8 cellular contexts compared by ENCODE assay signal in genomic region chr10:101031128-101031795, GRCh38. TPM values are rescaled to one million over a fixed set of nuclear protein-coding genes. Genes with fewer than 3 reads are reported as not detected.
A peak's percentile ranks its signal among the peaks of the same experiment; 100 is the strongest.
DNase-seq lines count a peak whose midpoint lies in the region; ATAC-seq, FAIRE-seq and TF ChIP-seq lines count a peak whose summit lies in the region.

Gene PDZD7, minus strand, starts transcription at chr10:101031129. Its CDS starts 910 bp downstream, at chr10:101030219.
Gene SFXN3, plus strand, starts transcription at chr10:101031234. Its CDS starts 3,461 bp downstream, at chr10:101034695.

- no peak for TF ChIP-seq RAD21 in HepG2 (CRISPR knock-in tag; IDR thresholded peaks at IDR 0.05)

- H4K20me1 ChIP-seq in HepG2 (ENCODE audit: insufficient read depth, low read length): no peaks in the 10 kb centered on the region

- H3K36me3 ChIP-seq in HepG2 (replicated peaks in 1 of 2; ENCODE audit: control insufficient read depth in 1 of 2, insufficient read depth in 2 of 2, low read length in 2 of 2): peaks cover 3 to 11% of the 10 kb centered on the region in 2 experiments; a peak in 2 of 5 replicates

- in situ Hi-C loops in HepG2 (cut with HindIII; ENCODE audit: extremely low pct_ligation_motif_present, low pct_unique_long_range_greater_than_20kb): loop anchor here (5.0 kb wide), 1 partner anchor 36 kb away; no protein-coding TSS in a partner anchor

- H2AFZ ChIP-seq in HepG2 (ENCODE audit: low read length): no peak within 1 kb of the TSS

- peak within 1 kb of the TSS; percentile 96 for H3K4me2 ChIP-seq in HepG2 (ENCODE audit: low read depth, low read length)

- intact Hi-C loops in HepG2 (cut with micrococcal nuclease; ENCODE audit: unreplicated experiment): loop anchor here (5.0 kb wide), 1 partner anchor 36 kb away; no protein-coding TSS in a partner anchor

- H3K9me3 ChIP-seq in HepG2 (ENCODE audit: low read length): no peaks in the 10 kb centered on the region

- peaks cover 66% of the 10 kb centered on the region for H3K4me1 ChIP-seq in HepG2 (ENCODE audit: insufficient read depth, low read length)

- H3K9ac ChIP-seq in HepG2 (ENCODE audit: insufficient read depth, low read depth, low read length): peak within 1 kb of the TSS; percentile 77

- no peak for TF ChIP-seq POLR2A in HepG2 (IDR thresholded peaks at IDR 0.05; ENCODE audit: insufficient read depth in 1 of 2, low read depth in 2 of 2, low read length in 2 of 2)

- H3K79me2 ChIP-seq in HepG2 (ENCODE audit: insufficient read depth, low read length): no peaks in the 10 kb centered on the region

- CTCF ChIA-PET in HepG2 (lab: Yijun Ruan, JAX; ENCODE audit: low intra/inter-chr PET ratio, low total read pairs): no interaction called here

- no TSS peak for BruUV-seq in HepG2 (replicated peaks; lab: Mats Ljungman, UMichigan)

- no peak for TF ChIP-seq EP300 in HepG2 (IDR thresholded peaks at IDR 0.05; ENCODE audit: low read depth in 2 of 2, low read length in 2 of 2)
- no peak for TF ChIP-seq EP300 in HepG2 (CRISPR knock-in tag; IDR thresholded peaks at IDR 0.05; ENCODE audit: borderline replicate concordance)

- POLR2A ChIA-PET in HepG2 (lab: Yijun Ruan, JAX): interaction anchor here (0.6 to 4.6 kb wide), 13 partner anchors 10 to 119 kb away, joined by 3 to 51 read pairs (median 5); partner anchors contain the start of genes KAZALD1, LZTS2, SEMA4G and SLF2

- DNase-seq in AML-193 (lab: John Stamatoyannopoulos, UW): peak; percentile 77 to 80
- DNase-seq in GM19240 (ENCODE audit: insufficient read length, low spot score): peak; percentile 93
- DNase-seq in NCI-H524 treated with DMSO at 0.1 percent for 48 hours (lab: John Stamatoyannopoulos, UW): peak; percentile 10
- peak; percentile 88 to 92 for DNase-seq in activated CD4-positive, alpha-beta T cell treated with anti-CD3 and anti-CD28 coated beads, Interleukin-2, amount 50 U/mL, for 24 hours (ENCODE audit: low read depth in 1 of 2, low spot score in 1 of 2)
- peak; percentile 20 for DNase-seq in cortex of kidney (lab: John Stamatoyannopoulos, UW)
- peak; percentile 79 for DNase-seq in HepG2 (ENCODE audit: low spot score)
- peak; percentile 96 for DNase-seq in stimulated activated CD4-positive, alpha-beta T cell treated with anti-CD3 and anti-CD28 coated beads, Interleukin-2, amount 100 ng/mL, for 48 hours

- no peaks in the 10 kb centered on the region; a peak in 1 of 5 replicates for H3K27me3 ChIP-seq in HepG2 (ENCODE audit: control insufficient read depth in 1 of 2, insufficient read depth in 2 of 2, low read length in 2 of 2)

- FAIRE-seq in HepG2 (lab: Jason Lieb, UNC): no peak

- H3K4me3 ChIP-seq in HepG2 (replicated peaks in 1 of 3; ENCODE audit: insufficient read depth in 1 of 3, low read depth in 2 of 3, low read length in 3 of 3): peak within 1 kb of the TSS; percentile 73 to 80 (median 74)

- WGBS in HepG2 (ENCODE audit: low lambda C conversion rate): 2% methylated on average over 7 of the region's 38 CpGs

- ATAC-seq in HG03439 (IDR thresholded peaks at IDR 0.05; ENCODE audit: unreplicated experiment) (peak; percentile 80), HepG2 (peak; percentile 90)

- no peak for TF ChIP-seq CTCF in HepG2 (CRISPR knock-in tag; IDR thresholded peaks at IDR 0.05)

- peak within 1 kb of the TSS; percentile 65 for H3K27ac ChIP-seq in HepG2 (ENCODE audit: extremely low read length, insufficient read depth, low read length)

TF ChIP-seq in HepG2, 621 proteins besides CTCF, POLR2A, EP300 and RAD21 (continues in another document):
- TF ChIP-seq MEIS1 (CRISPR knock-in tag; IDR thresholded peaks at IDR 0.05; ENCODE audit: borderline replicate concordance) (no peak), STAG1 (CRISPR knock-in tag; IDR thresholded peaks at IDR 0.05) (no peak), ZNF207 (IDR thresholded peaks at IDR 0.05; ENCODE audit: borderline replicate concordance) (no peak), ZMYM4 (CRISPR knock-in tag; IDR thresholded peaks at IDR 0.05) (peak; percentile 29; the same call in 1 of the 2 replicates), ZBTB7B (CRISPR knock-in tag; IDR thresholded peaks at IDR 0.05) (0 out of 2 replicates have a peak, but pooled peaks have one; percentile 1), TCF7L2 (IDR thresholded peaks at IDR 0.05; ENCODE audit: low read depth, low read length) (no peak), PBX3 (CRISPR knock-in tag; IDR thresholded peaks at IDR 0.05; ENCODE audit: borderline replicate concordance) (peak; percentile 91; the same call in 1 of the 2 replicates)

RNA-seq across cellular contexts. Expression of gene PDZD7, which starts in this region (rescaled TPM):
- total RNA-seq in HepG2 (2016; rRNA removed; fragmentation: Illumina TruSeq; extraction: Trizol): 0.60 and 0.73 TPM in 2 replicates
- total RNA-seq in HepG2 (2016; cell fraction: cytosol; rRNA removed; fragmentation: Illumina TruSeq; extraction: Trizol; ENCODE audit: low read depth): 0.51 and 0.62 TPM in 2 replicates
- 0.42 and 1.1 TPM in 2 replicates for total RNA-seq in HepG2 (2016; cell fraction: insoluble cytoplasmic fraction; rRNA removed; fragmentation: Illumina TruSeq; extraction: Trizol)
- total RNA-seq in HepG2 (2016; cell fraction: membrane; rRNA removed; fragmentation: Illumina TruSeq; extraction: Trizol): 0.40 and 0.65 TPM in 2 replicates
- 1.1 and 1.3 TPM in 2 replicates for total RNA-seq in HepG2 (2016; cell fraction: nucleus; rRNA removed; fragmentation: Illumina TruSeq; extraction: Trizol)
- polyA plus RNA-seq in HepG2 (2011; rRNA removed): 0.58 and 0.78 TPM in 2 replicates
- 0.42 TPM in 2 replicates for polyA plus RNA-seq in HepG2 (2011; cell fraction: cytosol; rRNA removed)
- 3.9 and 4.2 TPM in 2 replicates for polyA plus RNA-seq in HepG2 (2011; cell fraction: nucleus; rRNA removed)
- 1.4 and 1.9 TPM in 2 replicates for polyA plus RNA-seq in HepG2 (2012)
- 0.14 and 0.16 TPM in 2 replicates for polyA plus RNA-seq in HepG2 (2016; cell fraction: cytosol; fragmentation: Illumina TruSeq; extraction: Trizol; ENCODE audit: low read depth)
- 0.49 and 0.68 TPM in 2 replicates for polyA plus RNA-seq in HepG2 (2016; cell fraction: insoluble cytoplasmic fraction; fragmentation: Illumina TruSeq; extraction: Trizol; ENCODE audit: low read depth)
- 0.29 and 0.30 TPM in 2 replicates for polyA plus RNA-seq in HepG2 (2016; cell fraction: membrane; fragmentation: Illumina TruSeq; extraction: Trizol; ENCODE audit: low read depth)
- 1.2 and 1.4 TPM in 2 replicates for polyA plus RNA-seq in HepG2 (2016; cell fraction: nucleus; fragmentation: Illumina TruSeq; extraction: Trizol; ENCODE audit: insufficient read depth, low read depth)
- polyA minus RNA-seq in HepG2 (2011; rRNA and poly(A)+ RNA removed; ENCODE audit: low replicate concordance): 1.4 and 3.3 TPM in 2 replicates
- 0.49 TPM in 1 of 2 replicates, not detected in the other for polyA minus RNA-seq in HepG2 (2011; cell fraction: cytosol; rRNA and poly(A)+ RNA removed)
- 1.2 and 1.3 TPM in 2 replicates for polyA minus RNA-seq in HepG2 (2011; cell fraction: nucleus; rRNA and poly(A)+ RNA removed)

RNA-seq across cellular contexts. Expression of gene SFXN3, which starts in this region (rescaled TPM):
- 11.9 and 16.8 TPM in 2 replicates for total RNA-seq in HepG2 (2016; rRNA removed; fragmentation: Illumina TruSeq; extraction: Trizol)
- total RNA-seq in HepG2 (2016; cell fraction: cytosol; rRNA removed; fragmentation: Illumina TruSeq; extraction: Trizol; ENCODE audit: low read depth): 2.4 and 4.1 TPM in 2 replicates
- 10.6 and 15.0 TPM in 2 replicates for total RNA-seq in HepG2 (2016; cell fraction: insoluble cytoplasmic fraction; rRNA removed; fragmentation: Illumina TruSeq; extraction: Trizol)
- 9.3 and 10.0 TPM in 2 replicates for total RNA-seq in HepG2 (2016; cell fraction: membrane; rRNA removed; fragmentation: Illumina TruSeq; extraction: Trizol)
- total RNA-seq in HepG2 (2016; cell fraction: nucleus; rRNA removed; fragmentation: Illumina TruSeq; extraction: Trizol): 18.9 and 21.6 TPM in 2 replicates
- polyA plus RNA-seq in HepG2 (2011; rRNA removed): 71.5 and 86.1 TPM in 2 replicates
- polyA plus RNA-seq in HepG2 (2011; cell fraction: cytosol; rRNA removed): 38.5 and 39.6 TPM in 2 replicates
- polyA plus RNA-seq in HepG2 (2011; cell fraction: nucleus; rRNA removed): 337 and 354 TPM in 2 replicates
- polyA plus RNA-seq in HepG2 (2012): 24.0 and 38.4 TPM in 2 replicates
- polyA plus RNA-seq in HepG2 (2016; cell fraction: cytosol; fragmentation: Illumina TruSeq; extraction: Trizol; ENCODE audit: low read depth): 3.0 and 4.5 TPM in 2 replicates
- 14.7 and 15.8 TPM in 2 replicates for polyA plus RNA-seq in HepG2 (2016; cell fraction: insoluble cytoplasmic fraction; fragmentation: Illumina TruSeq; extraction: Trizol; ENCODE audit: low read depth)
- 9.2 and 10.1 TPM in 2 replicates for polyA plus RNA-seq in HepG2 (2016; cell fraction: membrane; fragmentation: Illumina TruSeq; extraction: Trizol; ENCODE audit: low read depth)
- polyA plus RNA-seq in HepG2 (2016; cell fraction: nucleus; fragmentation: Illumina TruSeq; extraction: Trizol; ENCODE audit: insufficient read depth, low read depth): 49.5 and 57.7 TPM in 2 replicates
- 78.6 and 219 TPM in 2 replicates for polyA minus RNA-seq in HepG2 (2011; rRNA and poly(A)+ RNA removed; ENCODE audit: low replicate concordance)
- 20.9 and 30.7 TPM in 2 replicates for polyA minus RNA-seq in HepG2 (2011; cell fraction: cytosol; rRNA and poly(A)+ RNA removed)
- polyA minus RNA-seq in HepG2 (2011; cell fraction: nucleus; rRNA and poly(A)+ RNA removed): 46.2 and 58.2 TPM in 2 replicates

Comparison
In these comparisons a context has a peak if more than half of its experiments do, and no peak if none do; other contexts are left out.
1. Peak in every context shown above with its lines: DNase-seq, ATAC-seq, H3K4me3 ChIP-seq and H3K27ac ChIP-seq.
2. DNase-seq: peak in every context shown above with its lines; median percentile 96 in stimulated activated CD4-positive, alpha-beta T cell treated with anti-CD3 and anti-CD28 coated beads, Interleukin-2, amount 100 ng/mL, for 48 hours; 93 in GM19240; 90 in activated CD4-positive, alpha-beta T cell treated with anti-CD3 and anti-CD28 coated beads, Interleukin-2, amount 50 U/mL, for 24 hours; 79 in HepG2; 78 in AML-193; 20 in cortex of kidney; 10 in NCI-H524 treated with DMSO at 0.1 percent for 48 hours.